29 cellular contexts compared by ENCODE assay signal in the genomic region with DNA sequence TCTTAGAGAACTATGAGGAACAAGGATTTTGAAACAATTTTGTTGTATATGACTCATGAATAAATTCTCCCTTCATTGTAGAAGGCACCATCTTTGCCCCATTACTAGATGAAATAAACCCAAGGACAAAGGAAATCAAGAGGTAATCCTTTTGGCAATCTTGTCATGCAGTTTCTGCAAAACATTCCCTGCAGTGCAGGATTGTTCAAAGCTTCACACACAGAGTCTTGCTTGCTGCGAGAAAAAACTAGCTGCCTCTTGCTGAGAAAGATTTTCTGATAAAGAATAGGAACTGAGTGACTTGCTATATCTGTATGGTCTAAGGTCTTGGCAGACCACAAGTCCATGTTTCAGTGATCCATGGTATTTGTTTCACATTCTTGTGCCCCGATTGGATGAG.
A peak's percentile ranks its signal among the peaks of the same experiment; 100 is the strongest.
DNase-seq lines count a peak whose midpoint lies in the region; ATAC-seq and TF ChIP-seq lines count a peak whose summit lies in the region.
"Had no signal": no experiment of that assay in that cellular context is flagged by ENCODE, and none has a peak within 500 bp of the region (broad histone marks: within the 10 kb centered on the region; RNA-seq: fewer than 3 reads in every experiment).

No MANE protein-coding gene starts in this region.

- H2BK20ac ChIP-seq in IMR-90 (ENCODE audit: low read depth, low read length), result no peak overlapping the region

- H3K27me3 ChIP-seq in A673 (replicated peaks; ENCODE audit: insufficient read depth, low read depth, low read length, poor library complexity) (no peaks in the 10 kb centered on the region), IMR-90 (ENCODE audit: control insufficient read depth, insufficient read depth, low read length) (no peaks in the 10 kb centered on the region), right cardiac atrium (ENCODE audit: control insufficient read depth, insufficient read depth) (no peaks in the 10 kb centered on the region)
- H3K27me3 ChIP-seq: right lobe of liver, stomach, uterus had no signal

- no peaks in the 10 kb centered on the region for H4K20me1 ChIP-seq in IMR-90 (ENCODE audit: insufficient read depth, low read length)

- POLR2A ChIA-PET in A673 (lab: Charles Lee; ENCODE audit: low non-redundant PET) (no interaction called here), IMR-90 (lab: Charles Lee; ENCODE audit: unreplicated experiment) (no interaction called here)

- no peak overlapping the region for H3K18ac ChIP-seq in IMR-90 (ENCODE audit: low read depth, low read length)

- dilution Hi-C loops in IMR-90 (cut with HindIII; ENCODE audit: low sequenced_read_pairs, unreplicated experiment), result no loop called here

- H3K56ac ChIP-seq in IMR-90 (ENCODE audit: extremely low read depth, insufficient read depth, low read length), result no peak overlapping the region

- H3K23ac ChIP-seq in IMR-90 (ENCODE audit: low read depth, low read length), result no peak overlapping the region

- no peak for TF ChIP-seq CTCF in A673 (conservative IDR thresholded peaks at IDR 0.05; ENCODE audit: low read depth, low read length)
- no peak for TF ChIP-seq CTCF in IMR-90 (conservative IDR thresholded peaks at IDR 0.05; ENCODE audit: low read depth, low read length)
- no peak for TF ChIP-seq CTCF in astrocyte of the spinal cord (IDR thresholded peaks at IDR 0.05; ENCODE audit: low read depth, low read length)

- no peaks in the 10 kb centered on the region for H3K79me1 ChIP-seq in IMR-90 (ENCODE audit: low read depth in 1 of 2, low read length in 2 of 2)

- H3K14ac ChIP-seq in IMR-90 (replicated peaks; ENCODE audit: low read depth, low read length), result no peak overlapping the region

- H3K4ac ChIP-seq in IMR-90 (ENCODE audit: low read depth, low read length), result no peak overlapping the region

- no peak overlapping the region for H4K8ac ChIP-seq in IMR-90 (ENCODE audit: low read depth in 2 of 2, low read length in 2 of 2)

- no peak overlapping the region for H4K5ac ChIP-seq in IMR-90 (ENCODE audit: low read depth, low read length)

- no peak overlapping the region for H2AK9ac ChIP-seq in IMR-90 (replicated peaks; ENCODE audit: low read depth, low read length, poor library complexity)

- H3K27ac ChIP-seq in A673 (ENCODE audit: low read depth, low read length, poor library complexity, severe bottlenecking) (no peak overlapping the region), IMR-90 (ENCODE audit: insufficient read depth, low read length) (no peak overlapping the region), right cardiac atrium (ENCODE audit: low read length) (no peak overlapping the region)
- H3K27ac ChIP-seq: right lobe of liver, stomach, uterus, WERI-Rb-1 had no signal

- no peaks in the 10 kb centered on the region for H3K9me1 ChIP-seq in IMR-90 (ENCODE audit: insufficient read depth, low read length)

- H3K4me3 ChIP-seq in A673 (ENCODE audit: low read depth, low read length, poor library complexity, severe bottlenecking), result no peak overlapping the region
- H3K4me3 ChIP-seq in IMR-90 (ENCODE audit: insufficient read depth, low read depth, low read length), result no peak overlapping the region
- no peak overlapping the region for H3K4me3 ChIP-seq in astrocyte of the spinal cord (ENCODE audit: low read depth, low read length)
- no peak overlapping the region for H3K4me3 ChIP-seq in right cardiac atrium (ENCODE audit: low read length)
- H3K4me3 ChIP-seq: right lobe of liver, stomach, uterus had no signal

- intact Hi-C loops in A673 (cut with micrococcal nuclease; ENCODE audit: unreplicated experiment) (no loop called here), IMR-90 (cut with micrococcal nuclease) (loop anchor here (1.0 kb wide), 1 partner anchor 8 kb away; no protein-coding TSS in a partner anchor), right cardiac atrium (cut with DNase I) (no loop called here)

- no peak for TF ChIP-seq POLR2A in IMR-90 (IDR thresholded peaks at IDR 0.05; ENCODE audit: low read depth, low read length)

- CTCF ChIA-PET in A673 (lab: Charles Lee) (no interaction called here), IMR-90 (lab: Yijun Ruan, JAX) (no interaction called here)

- ATAC-seq in IMR-90 (ENCODE audit: low read depth), result peak; percentile 27; the same call in 1 of the 2 replicates
- ATAC-seq in right cardiac atrium, result no peak
- ATAC-seq: activated naive CD4-positive, alpha-beta T cell treated with anti-CD3 and anti-CD28 coated beads, Interleukin-2, amount 50 U/mL, for 72 hours; esophagus mucosa; right lobe of liver had no signal

- no peak overlapping the region for H4K91ac ChIP-seq in IMR-90 (ENCODE audit: insufficient read depth, low read depth, low read length)

- H2BK5ac ChIP-seq in IMR-90 (ENCODE audit: low read depth, low read length, poor library complexity, severe bottlenecking), result no peak overlapping the region

- BruUV-seq in A673 (replicated peaks; lab: Mats Ljungman, UMichigan), result no TSS peak
- BruUV-seq in IMR-90 (replicated peaks; lab: Mats Ljungman, UMichigan), result no TSS peak

- no peak overlapping the region for H3K9ac ChIP-seq in IMR-90 (ENCODE audit: low read depth, low read length)

- WGBS in IMR-90 (ENCODE audit: extremely low coverage in 2 of 2, insufficient read length in 1 of 2), 2 experiments, result no CpG with 5 or more reads among the region's 2 CpGs
- 61% methylated on average over 2 of the region's 2 CpGs for WGBS in right cardiac atrium

- H3K4me1 ChIP-seq in A673 (ENCODE audit: insufficient read depth, low read length, poor library complexity, severe bottlenecking), result peaks cover 4% of the 10 kb centered on the region
- no peaks in the 10 kb centered on the region for H3K4me1 ChIP-seq in IMR-90 (ENCODE audit: control insufficient read depth, insufficient read depth, low read length)
- no peaks in the 10 kb centered on the region for H3K4me1 ChIP-seq in right cardiac atrium (ENCODE audit: control insufficient read depth, insufficient read depth, low read length)
- H3K4me1 ChIP-seq: Caco-2, right lobe of liver, stomach, uterus had no signal

- H3K4me2 ChIP-seq in IMR-90 (ENCODE audit: low read depth, low read length), result no peak overlapping the region

- H2BK15ac ChIP-seq in IMR-90 (ENCODE audit: low read depth, low read length), result no peak overlapping the region

- in situ Hi-C loops in IMR-90 (cut with MboI; ENCODE audit: low sequenced_read_pairs), result no loop called here
- in situ Hi-C loops in astrocyte of the spinal cord (cut with HindIII; ENCODE audit: low sequenced_read_pairs), result no loop called here

- no peak overlapping the region for H2AFZ ChIP-seq in IMR-90 (replicated peaks; ENCODE audit: low read length, poor library complexity)

- no peaks in the 10 kb centered on the region for H3K9me3 ChIP-seq in A673 (ENCODE audit: low read depth, low read length, poor library complexity, severe bottlenecking)
- no peaks in the 10 kb centered on the region for H3K9me3 ChIP-seq in IMR-90 (ENCODE audit: control insufficient read depth, insufficient read depth, low read length)
- no peaks in the 10 kb centered on the region for H3K9me3 ChIP-seq in right cardiac atrium (ENCODE audit: control insufficient read depth, low read length)
- H3K9me3 ChIP-seq: Caco-2, right lobe of liver, stomach, uterus had no signal

- TF ChIP-seq RAD21 in IMR-90 (IDR thresholded peaks at IDR 0.05; ENCODE audit: low read length), result no peak

- DNase-seq in A673 (ENCODE audit: low spot score), result peak; percentile 63
- no peak for DNase-seq in IMR-90
- DNase-seq in astrocyte of the spinal cord (ENCODE audit: low read depth, low spot score), result peak; percentile 7
- DNase-seq in fibroblast of the conjunctiva (ENCODE audit: low read depth), result peak; percentile 21
- no peak for DNase-seq in NCI-H774 (lab: John Stamatoyannopoulos, UW)
- no peak for DNase-seq in right cardiac atrium
- DNase-seq in NCI-H69 (lab: John Stamatoyannopoulos, UW), result no peak
- no peak for DNase-seq in GM03348 (ENCODE audit: low spot score)
- DNase-seq: 8988T; activated CD4-positive, alpha-beta T cell treated with anti-CD3 and anti-CD28 coated beads, Interleukin-2, amount 10 ng/mL, durations not matched to agents 24 days and 14 days; aorta; Caco-2; central memory CD4-positive, alpha-beta T cell; GDM1; mammary epithelial cell; MV-4-11; NCI-H1436 treated with DMSO at 0.1 percent for 48 hours; NCI-H2081 treated with DMSO at 0.1 percent for 48 hours; NCI-H226; posterior cingulate gyrus; right lobe of liver; SIG-M5; stimulated activated CD4-positive, alpha-beta T cell treated with anti-CD3 and anti-CD28 coated beads, Interleukin-12 subunit alpha, Interleukin-12 subunit beta, amount 100 ng/mL, for 4 hours; stimulated activated CD4-positive, alpha-beta T cell treated with anti-CD3 and anti-CD28 coated beads, Interleukin-2, amount 100 ng/mL, for 48 hours; stomach; uterus; WERI-Rb-1 had no signal

- H3K36me3 ChIP-seq in A673 (ENCODE audit: insufficient read depth, low read length, poor library complexity, severe bottlenecking), result no peaks in the 10 kb centered on the region
- H3K36me3 ChIP-seq in IMR-90 (ENCODE audit: control insufficient read depth, insufficient read depth, low read length), result no peaks in the 10 kb centered on the region
- H3K36me3 ChIP-seq: right lobe of liver, stomach, uterus, WERI-Rb-1 had no signal

- H2BK120ac ChIP-seq in IMR-90 (ENCODE audit: low read depth, low read length), result no peak overlapping the region

- no peak overlapping the region for H2AK5ac ChIP-seq in IMR-90 (ENCODE audit: low read depth, low read length)

TF ChIP-seq in IMR-90, 13 proteins besides CTCF, POLR2A, EP300 and RAD21:
- TF ChIP-seq FOS (IDR thresholded peaks at IDR 0.05; ENCODE audit: low read depth, low read length) (no peak), MXI1 (IDR thresholded peaks at IDR 0.05; ENCODE audit: borderline replicate concordance, low read depth, low read length) (no peak), RFX5 (IDR thresholded peaks at IDR 0.05; ENCODE audit: low read depth, low read length) (no peak), NFE2L2 (IDR thresholded peaks at IDR 0.05; ENCODE audit: low read depth, low read length) (no peak)
- TF ChIP-seq, protein P1, sequence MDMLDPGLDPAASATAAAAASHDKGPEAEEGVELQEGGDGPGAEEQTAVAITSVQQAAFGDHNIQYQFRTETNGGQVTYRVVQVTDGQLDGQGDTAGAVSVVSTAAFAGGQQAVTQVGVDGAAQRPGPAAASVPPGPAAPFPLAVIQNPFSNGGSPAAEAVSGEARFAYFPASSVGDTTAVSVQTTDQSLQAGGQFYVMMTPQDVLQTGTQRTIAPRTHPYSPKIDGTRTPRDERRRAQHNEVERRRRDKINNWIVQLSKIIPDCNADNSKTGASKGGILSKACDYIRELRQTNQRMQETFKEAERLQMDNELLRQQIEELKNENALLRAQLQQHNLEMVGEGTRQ (IDR thresholded peaks at IDR 0.05; ENCODE audit: low read depth, low read length), result no peak

Comparison
In these comparisons a context has a peak if more than half of its experiments do, and no peak if none do; other contexts are left out.
1. DNase-seq: peak in A673 (single experiment), astrocyte of the spinal cord (single experiment) and fibroblast of the conjunctiva (single experiment); none in IMR-90 (single experiment), NCI-H774 (single experiment), right cardiac atrium (0 of 3), NCI-H69 (single experiment) and GM03348 (single experiment).